ENCODE assay signal across 9 cellular contexts in the genomic region with DNA sequence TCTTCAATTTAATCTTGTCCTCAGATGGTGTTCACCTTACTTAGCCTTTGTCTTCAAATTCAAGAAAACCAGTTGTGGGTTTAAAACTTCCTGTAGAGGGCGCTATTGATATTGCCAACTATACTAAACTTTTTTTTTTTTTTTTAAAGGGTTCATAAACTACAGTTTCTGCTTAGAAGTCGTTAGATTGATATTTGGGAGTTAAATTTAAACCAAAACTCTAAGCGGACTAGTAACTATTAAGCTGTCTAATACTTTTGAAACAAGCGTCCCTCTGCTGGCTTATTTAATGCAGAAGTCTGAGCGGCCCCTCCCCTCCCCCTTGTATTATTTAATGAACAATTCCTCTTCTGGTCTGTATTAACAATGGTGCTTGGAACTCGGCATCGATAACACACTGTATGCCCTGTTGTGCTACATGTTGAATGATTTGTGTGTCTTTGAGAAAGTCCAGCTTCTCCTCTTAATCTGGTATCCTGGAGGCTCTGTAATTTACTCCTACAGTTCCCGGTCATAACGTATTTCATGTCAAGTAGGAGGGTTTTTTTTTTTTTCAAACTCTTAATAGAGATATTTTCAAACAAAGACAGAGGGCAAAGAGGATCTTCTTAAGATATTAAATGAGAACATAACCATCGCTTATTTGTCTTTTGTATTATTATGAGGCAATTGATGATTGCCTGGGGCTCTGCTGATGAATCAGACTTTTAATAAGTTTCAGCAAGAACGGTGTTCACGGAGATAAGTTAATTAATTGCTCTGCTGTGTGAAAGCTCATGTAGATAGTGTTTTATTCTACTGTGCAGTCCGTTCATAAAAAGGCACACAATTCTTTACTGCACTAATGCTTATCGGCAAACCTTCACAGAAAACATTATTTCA. TPM values are rescaled to one million over a fixed set of nuclear protein-coding genes. Genes with fewer than 3 reads are reported as not detected.
DNase-seq lines count a peak whose midpoint lies in the region; ATAC-seq and TF ChIP-seq lines count a peak whose summit lies in the region.
"Had no signal": no experiment of that assay in that cellular context is flagged by ENCODE, and none has a peak within 500 bp of the region (broad histone marks: within the 10 kb centered on the region; RNA-seq: fewer than 3 reads in every experiment).

No MANE protein-coding gene starts in this region.

- H3K4me1 ChIP-seq in BE2C (no peaks in the 10 kb centered on the region; the same call in 1 of the 2 replicates), upper lobe of left lung (peaks cover 0 to 5% (median 2%) of the 10 kb centered on the region in 4 donors)

- no peaks in the 10 kb centered on the region for H3K36me3 ChIP-seq in BE2C
- no peaks in the 10 kb centered on the region for H3K36me3 ChIP-seq in upper lobe of left lung

- DNase-seq in BE2C: peak; percentile 19
- peak; percentile 56 for DNase-seq in HFF-Myc (ENCODE audit: extremely low read depth, low read depth)
- DNase-seq in NCI-H774 (lab: John Stamatoyannopoulos, UW): peak; percentile 69
- DNase-seq in cardiac fibroblast (ENCODE audit: low read depth in 2 of 2): peak; percentile 79 to 85
- no peak for DNase-seq in left lobe of liver (ENCODE audit: low spot score)
- no peak for DNase-seq in upper lobe of left lung
- DNase-seq in stimulated activated CD4-positive, alpha-beta T cell treated with anti-CD3 and anti-CD28 coated beads, Interleukin-15, amount 100 ng/mL, for 24 hours: no peak
- no peak for DNase-seq in activated CD4-positive, alpha-beta T cell treated with anti-CD3 and anti-CD28 coated beads, Interleukin-2, amount 50 U/mL, for 4 hours

- TF ChIP-seq CTCF in BE2C (IDR thresholded peaks at IDR 0.05; ENCODE audit: low read depth, low read length) (peak; percentile 76), HFF-Myc (IDR thresholded peaks at IDR 0.05; ENCODE audit: low read depth, low read length, missing control alignments) (peak; percentile 60), cardiac fibroblast (IDR thresholded peaks at IDR 0.05; ENCODE audit: low read depth, low read length) (peak; percentile 71), upper lobe of left lung (IDR thresholded peaks at IDR 0.05) (peak; percentile 25 to 80 (median 56))

- H3K9me3 ChIP-seq in BE2C: no peaks in the 10 kb centered on the region
- no peaks in the 10 kb centered on the region for H3K9me3 ChIP-seq in upper lobe of left lung

- H3K27me3 ChIP-seq in BE2C: peaks cover 3% of the 10 kb centered on the region; the same call in 1 of the 2 replicates
- no peaks in the 10 kb centered on the region for H3K27me3 ChIP-seq in upper lobe of left lung

- ATAC-seq in left lobe of liver: peak; percentile 47
- peak in 1 of 2 donors; percentile 83 for ATAC-seq in upper lobe of left lung (ENCODE audit: low FRiP score in 2 of 2)
- ATAC-seq: naive thymus-derived CD8-positive, alpha-beta T cell had no signal

- H3K27ac ChIP-seq in upper lobe of left lung: no peak overlapping the region

- no peak for TF ChIP-seq POLR2A in upper lobe of left lung (IDR thresholded peaks at IDR 0.05)

- 22 to 25% methylated on average over 14 of the region's 14 CpGs for WGBS in upper lobe of left lung, 2 donors

- TF ChIP-seq EP300 in upper lobe of left lung (IDR thresholded peaks at IDR 0.05): no peak

- peak overlapping the region; percentile 56 for H3K4me3 ChIP-seq in BE2C (ENCODE audit: low read depth, low read length)
- peak overlapping the region; percentile 14; the same call in 1 of the 2 replicates for H3K4me3 ChIP-seq in HFF-Myc (replicated peaks; ENCODE audit: low read depth, low read length)
- H3K4me3 ChIP-seq in cardiac fibroblast (replicated peaks in 1 of 2; ENCODE audit: low read depth in 2 of 2, low read length in 2 of 2): peak overlapping the region in 1 of 2 donors; percentile 19
- peak overlapping the region in 1 of 4 donors; percentile 15 for H3K4me3 ChIP-seq in upper lobe of left lung

RNA-seq across cellular contexts. Expression of a gene that starts 22.6 kb away (rescaled TPM):
- polyA plus RNA-seq in BE2C (2012; ENCODE audit: insufficient read depth, insufficient read length, low read depth): 5.6 TPM
- total RNA-seq in left lobe of liver: 0.53 TPM
- total RNA-seq in upper lobe of left lung: 10 to 100 TPM in 4 of 6 donors, 1 to 10 TPM in 2; 8.3 to 34.6 (median 15.3) TPM
- polyA plus RNA-seq: naive thymus-derived CD8-positive, alpha-beta T cell had no signal

Comparison
In these comparisons a context has a peak if more than half of its experiments do, and no peak if none do; other contexts are left out.
1. DNase-seq: peak in BE2C (single experiment), HFF-Myc (single experiment), NCI-H774 (single experiment) and cardiac fibroblast (2 of 2); none in left lobe of liver (single experiment), upper lobe of left lung (0 of 2), stimulated activated CD4-positive, alpha-beta T cell treated with anti-CD3 and anti-CD28 coated beads, Interleukin-15, amount 100 ng/mL, for 24 hours (single experiment) and activated CD4-positive, alpha-beta T cell treated with anti-CD3 and anti-CD28 coated beads, Interleukin-2, amount 50 U/mL, for 4 hours (0 of 2).
2. Peak in every context shown above with its lines, with median percentiles within 50 percentile points of each other: CTCF ChIP-seq.